Comparison of ENCODE assay signal across 22 cellular contexts in genomic region chr9:93012998-93013855, GRCh38. TPM values are rescaled to one million over a fixed set of nuclear protein-coding genes. Genes with fewer than 3 reads are reported as not detected.
DNase-seq lines count a peak whose midpoint lies in the region; TF ChIP-seq lines count a peak whose summit lies in the region.
"Had no signal": no experiment of that assay in that cellular context is flagged by ENCODE, and none has a peak within 500 bp of the region (broad histone marks: within the 10 kb centered on the region; RNA-seq: fewer than 3 reads in every experiment).

No MANE protein-coding gene starts in this region.

- intact Hi-C loops in testis (cut with DNase I; ENCODE audit: low total_unique reads), result no loop called here
- intact Hi-C loops in PC-9 (cut with micrococcal nuclease; ENCODE audit: unreplicated experiment), result no loop called here

- H2AFZ ChIP-seq in PC-9, result no peak overlapping the region

- TF ChIP-seq POLR2A in Peyer's patch (IDR thresholded peaks at IDR 0.05) (no peak), testis (IDR thresholded peaks at IDR 0.05) (no peak)

- no peak overlapping the region for H3K4me2 ChIP-seq in PC-9

- H3K79me2 ChIP-seq in PC-9 (ENCODE audit: low read depth), result no peaks in the 10 kb centered on the region

- no peaks in the 10 kb centered on the region for H3K4me1 ChIP-seq in Peyer's patch
- H3K4me1 ChIP-seq in testis, result peaks cover 11% of the 10 kb centered on the region
- H3K4me1 ChIP-seq in PC-9 (replicated peaks; ENCODE audit: insufficient read depth), result no peaks in the 10 kb centered on the region
- H3K4me1 ChIP-seq: prostate gland had no signal

- H3K27me3 Mint-ChIP-seq in activated naive CD4-positive, alpha-beta T cell treated with anti-CD3 and anti-CD28 coated beads, Interleukin-2, amount 10 ng/mL, durations not matched to agents 7 days and 5 days, result no peaks in the 10 kb centered on the region

- no peak overlapping the region for H3K27ac ChIP-seq in Peyer's patch
- no peak overlapping the region for H3K27ac ChIP-seq in testis
- no peak overlapping the region for H3K27ac ChIP-seq in PC-9
- H3K27ac ChIP-seq: prostate gland, skin epidermis had no signal

- H3K36me3 ChIP-seq in Peyer's patch (peaks cover 0 to 3% (median 0%) of the 10 kb centered on the region in 3 donors), testis (ENCODE audit: low read depth, missing control alignments) (no peaks in the 10 kb centered on the region), PC-9 (ENCODE audit: low read depth) (peaks cover 9% of the 10 kb centered on the region; the same call in 1 of the 2 replicates)
- H3K36me3 ChIP-seq: prostate gland had no signal

- H4K20me1 ChIP-seq in PC-9 (ENCODE audit: insufficient read depth), result no peaks in the 10 kb centered on the region

- CTCF ChIA-PET in activated naive CD4-positive, alpha-beta T cell treated with anti-CD3 and anti-CD28 coated beads, Interleukin-2, amount 10 ng/mL, durations not matched to agents 7 days and 5 days (lab: Charles Lee), result interaction anchor here (2.2 to 3.4 kb wide), 2 partner anchors 9 to 12 kb away, joined by 5 to 17 read pairs; no protein-coding TSS in a partner anchor
- CTCF ChIA-PET in PC-9 (lab: Charles Lee), result no interaction called here

- DNase-seq in activated naive CD4-positive, alpha-beta T cell treated with anti-CD3 and anti-CD28 coated beads, Interleukin-2, amount 10 ng/mL, durations not matched to agents 7 days and 5 days, result no peak
- no peak for DNase-seq in activated naive CD4-positive, alpha-beta T cell (lab: John Stamatoyannopoulos, UW)
- DNase-seq in Peyer's patch (peak in 2 of 3 donors; percentile 10 to 38), ecto neural progenitor cell (ENCODE audit: low spot score) (peak; percentile 29), testis (peak; percentile 7), C1 segment of cervical spinal cord (lab: John Stamatoyannopoulos, UW) (no peak), PC-9 (no peak)
- DNase-seq: dermis blood vessel endothelial cell; foreskin melanocyte; HFFc6; IMR-90; mesenchymal stem cell; NCI-H774; OCI-M1; SIG-M5; stimulated activated CD4-positive, alpha-beta T cell treated with anti-CD3 and anti-CD28 coated beads, Interleukin-4, amount 100 ng/mL, for 1 hour; substantia nigra had no signal

- POLR2A ChIA-PET in PC-9 (lab: Charles Lee; ENCODE audit: unreplicated experiment), result no interaction called here

- no peaks in the 10 kb centered on the region for H3K9me3 Mint-ChIP-seq in activated naive CD4-positive, alpha-beta T cell treated with anti-CD3 and anti-CD28 coated beads, Interleukin-2, amount 10 ng/mL, durations not matched to agents 7 days and 5 days
- H3K9me3 Mint-ChIP-seq: HFFc6; nephron; T-helper 2 cell treated with Interferon-gamma antibody and Interleukin-4, amounts not matched to agents 5 μg/mL and 100 μg/mL, for 36 hours; WTC11 had no signal

- no TSS peak for BruUV-seq in PC-9 (replicated peaks; lab: Mats Ljungman, UMichigan)

- H3K27me3 ChIP-seq in Peyer's patch (no peaks in the 10 kb centered on the region), testis (no peaks in the 10 kb centered on the region), PC-9 (ENCODE audit: insufficient read depth, low read depth) (no peaks in the 10 kb centered on the region)

- H3K9me3 ChIP-seq in Peyer's patch, result no peaks in the 10 kb centered on the region
- no peaks in the 10 kb centered on the region for H3K9me3 ChIP-seq in testis
- no peaks in the 10 kb centered on the region for H3K9me3 ChIP-seq in PC-9 (ENCODE audit: insufficient read depth, low read depth)
- H3K9me3 ChIP-seq: prostate gland had no signal

- TF ChIP-seq CTCF in Peyer's patch (IDR thresholded peaks at IDR 0.05), result no peak
- no peak for TF ChIP-seq CTCF in testis (IDR thresholded peaks at IDR 0.05)
- TF ChIP-seq CTCF in PC-9 (conservative IDR thresholded peaks at IDR 0.05), result no peak

- no peaks in the 10 kb centered on the region for H3K9me2 ChIP-seq in PC-9 (ENCODE audit: insufficient read depth)

- peaks cover 62% of the 10 kb centered on the region for H3K36me3 Mint-ChIP-seq in activated naive CD4-positive, alpha-beta T cell treated with anti-CD3 and anti-CD28 coated beads, Interleukin-2, amount 10 ng/mL, durations not matched to agents 7 days and 5 days
- H3K36me3 Mint-ChIP-seq: WTC11 had no signal

- 91 to 96% methylated on average over 12 to 14 of the region's 14 CpGs for WGBS in testis, 2 donors

- H3K27ac Mint-ChIP-seq in activated naive CD4-positive, alpha-beta T cell treated with anti-CD3 and anti-CD28 coated beads, Interleukin-2, amount 10 ng/mL, durations not matched to agents 7 days and 5 days, result peak overlapping the region; percentile 19
- H3K27ac Mint-ChIP-seq: HFFc6; T-helper 2 cell treated with Interferon-gamma antibody and Interleukin-4, amounts not matched to agents 5 μg/mL and 100 μg/mL, for 36 hours had no signal

- no peak overlapping the region for H3K4me3 Mint-ChIP-seq in activated naive CD4-positive, alpha-beta T cell treated with anti-CD3 and anti-CD28 coated beads, Interleukin-2, amount 10 ng/mL, durations not matched to agents 7 days and 5 days
- H3K4me3 Mint-ChIP-seq: HFFc6; nephron; T-helper 2 cell treated with Interferon-gamma antibody and Interleukin-4, amounts not matched to agents 5 μg/mL and 100 μg/mL, for 36 hours; WTC11 had no signal

- peaks cover 13% of the 10 kb centered on the region for H3K4me1 Mint-ChIP-seq in activated naive CD4-positive, alpha-beta T cell treated with anti-CD3 and anti-CD28 coated beads, Interleukin-2, amount 10 ng/mL, durations not matched to agents 7 days and 5 days
- H3K4me1 Mint-ChIP-seq: nephron had no signal

- no peak overlapping the region for H3K4me3 ChIP-seq in Peyer's patch
- no peak overlapping the region for H3K4me3 ChIP-seq in testis
- H3K4me3 ChIP-seq in PC-9, result no peak overlapping the region
- H3K4me3 ChIP-seq: prostate gland, skin epidermis had no signal

- H3F3A ChIP-seq in PC-9 (ENCODE audit: insufficient read depth, low read depth), result no peaks in the 10 kb centered on the region

RNA-seq across cellular contexts. Expression of gene SUSD3, which starts 45.3 kb away (rescaled TPM):
- total RNA-seq in Peyer's patch (10 to 100 TPM in 1 of 4 donors, 1 to 10 TPM in 3; 5.5 to 21.5 (median 7.9) TPM), testis (100 to 1,000 TPM; 282 to 537 TPM), PC-9 (2021) (8.4 and 8.7 TPM in 2 replicates)
- polyA plus RNA-seq in testis (ENCODE audit: insufficient read depth, low read depth, low replicate concordance), result 172 TPM
- total RNA-seq: dermis blood vessel endothelial cell had no signal

Comparison
In these comparisons a context has a peak if more than half of its experiments do, and no peak if none do; other contexts are left out.
1. DNase-seq: peak in Peyer's patch (2 of 3), ecto neural progenitor cell (single experiment) and testis (single experiment); none in activated naive CD4-positive, alpha-beta T cell treated with anti-CD3 and anti-CD28 coated beads, Interleukin-2, amount 10 ng/mL, durations not matched to agents 7 days and 5 days (single experiment), activated naive CD4-positive, alpha-beta T cell (0 of 4), C1 segment of cervical spinal cord (0 of 14) and PC-9 (0 of 2).
2. RNA of gene SUSD3, which starts 45.3 kb away (total RNA-seq): 282 to 537 TPM in testis; 5.5 to 21.5 TPM in Peyer's patch and 8.4 to 8.7 TPM in PC-9; every median in the first group is over 10 times any median in the second.